Comparison of ENCODE assay signal across 1 cellular context in genomic region chr11:47355283-47356128, GRCh38.
TF ChIP-seq lines count a peak whose summit lies in the region.

No MANE protein-coding gene starts in this region.

TF ChIP-seq in HepG2, 621 proteins besides CTCF, POLR2A, EP300 and RAD21 (continued from another document and continues in another):
- TF ChIP-seq BRF2 (CRISPR knock-in tag; IDR thresholded peaks at IDR 0.05): no peak
- TF ChIP-seq ZNF362 (CRISPR knock-in tag; IDR thresholded peaks at IDR 0.05; ENCODE audit: borderline replicate concordance): peak; percentile 47; the same call in 1 of the 2 replicates
- TF ChIP-seq ZNF318 (CRISPR knock-in tag; IDR thresholded peaks at IDR 0.05): no peak
- 0 out of 2 replicates have a peak, but pooled peaks have one; percentile 22 for TF ChIP-seq ETV5 (CRISPR knock-in tag; IDR thresholded peaks at IDR 0.05; ENCODE audit: borderline replicate concordance)
- no peak for TF ChIP-seq SIX1 (CRISPR knock-in tag; IDR thresholded peaks at IDR 0.05; ENCODE audit: borderline replicate concordance)
- TF ChIP-seq TOPORS (CRISPR knock-in tag; IDR thresholded peaks at IDR 0.05): no peak
- peak; percentile 73; the same call in 1 of the 2 replicates for TF ChIP-seq ZFY (CRISPR knock-in tag; IDR thresholded peaks at IDR 0.05)
- no peak for TF ChIP-seq THAP7 (CRISPR knock-in tag; IDR thresholded peaks at IDR 0.05)
- TF ChIP-seq MEIS1 (CRISPR knock-in tag; IDR thresholded peaks at IDR 0.05; ENCODE audit: borderline replicate concordance): peak; percentile 48; the same call in 1 of the 2 replicates
- no peak for TF ChIP-seq ZEB1 (IDR thresholded peaks at IDR 0.05; ENCODE audit: insufficient replicate concordance, low read depth)
- TF ChIP-seq ZNF550 (CRISPR knock-in tag; IDR thresholded peaks at IDR 0.05; ENCODE audit: borderline replicate concordance): no peak
- TF ChIP-seq ATRX (CRISPR knock-in tag; IDR thresholded peaks at IDR 0.05; ENCODE audit: borderline replicate concordance): no peak
- peak; percentile 50; the same call in 1 of the 2 replicates for TF ChIP-seq ZHX1 (CRISPR knock-in tag; IDR thresholded peaks at IDR 0.05; ENCODE audit: low read depth)
- TF ChIP-seq ZNF580 (CRISPR knock-in tag; IDR thresholded peaks at IDR 0.05; ENCODE audit: borderline replicate concordance, low read depth): peak; percentile 53; the same call in 1 of the 2 replicates
- no peak for TF ChIP-seq ZNF720 (CRISPR knock-in tag; IDR thresholded peaks at IDR 0.05)
- TF ChIP-seq FOXC1 (CRISPR knock-in tag; IDR thresholded peaks at IDR 0.05; ENCODE audit: borderline replicate concordance): no peak
- no peak for TF ChIP-seq ZNF800 (CRISPR knock-in tag; IDR thresholded peaks at IDR 0.05)
- TF ChIP-seq NFATC3 (CRISPR knock-in tag; IDR thresholded peaks at IDR 0.05): no peak
- no peak for TF ChIP-seq GTF3A (CRISPR knock-in tag; conservative IDR thresholded peaks at IDR 0.05)
- no peak for TF ChIP-seq ZKSCAN8 (CRISPR knock-in tag; IDR thresholded peaks at IDR 0.05; ENCODE audit: borderline replicate concordance)
- no peak for TF ChIP-seq ZFP37 (CRISPR knock-in tag; IDR thresholded peaks at IDR 0.05; ENCODE audit: borderline replicate concordance)
- TF ChIP-seq ZNF383 (CRISPR knock-in tag; IDR thresholded peaks at IDR 0.05; ENCODE audit: borderline replicate concordance): no peak
- TF ChIP-seq NBN (conservative IDR thresholded peaks at IDR 0.05): no peak
- TF ChIP-seq SRSF1 (optimal IDR thresholded peaks at IDR 0.05; ENCODE audit: low read depth, low read length): no peak
- TF ChIP-seq RARG (CRISPR knock-in tag; IDR thresholded peaks at IDR 0.05; ENCODE audit: low read depth): no peak
- no peak for TF ChIP-seq SUZ12 (IDR thresholded peaks at IDR 0.05; ENCODE audit: low read depth, low read length)
- no peak for TF ChIP-seq PAWR (CRISPR knock-in tag; IDR thresholded peaks at IDR 0.05; ENCODE audit: borderline replicate concordance)
- TF ChIP-seq SRF (IDR thresholded peaks at IDR 0.05; ENCODE audit: low read depth, low read length): no peak
- TF ChIP-seq ZNF614 (CRISPR knock-in tag; IDR thresholded peaks at IDR 0.05; ENCODE audit: borderline replicate concordance): peak; percentile 66; the same call in 1 of the 2 replicates
- TF ChIP-seq ZSCAN30 (CRISPR knock-in tag; IDR thresholded peaks at IDR 0.05): no peak
- TF ChIP-seq E2F1 (CRISPR knock-in tag; IDR thresholded peaks at IDR 0.05): no peak
- TF ChIP-seq HMG20A (CRISPR knock-in tag; IDR thresholded peaks at IDR 0.05; ENCODE audit: borderline replicate concordance): no peak
- peak; percentile 33; the same call in 1 of the 2 replicates for TF ChIP-seq FOXK1 (CRISPR knock-in tag; IDR thresholded peaks at IDR 0.05; ENCODE audit: borderline replicate concordance, low read depth)
- no peak for TF ChIP-seq NPAS2 (CRISPR knock-in tag; IDR thresholded peaks at IDR 0.05; ENCODE audit: borderline replicate concordance)
- no peak for TF ChIP-seq ZBTB49 (CRISPR knock-in tag; IDR thresholded peaks at IDR 0.05; ENCODE audit: borderline replicate concordance)
- peak; percentile 52; the same call in 1 of the 2 replicates for TF ChIP-seq ZBTB26 (CRISPR knock-in tag; IDR thresholded peaks at IDR 0.05; ENCODE audit: borderline replicate concordance)
